ENCODE assay signal across 1 cellular context in genomic region chr20:31661625-31662371, GRCh38.
TF ChIP-seq lines count a peak whose summit lies in the region.

No MANE protein-coding gene starts in this region.

TF ChIP-seq in HepG2, 621 proteins besides CTCF, POLR2A, EP300 and RAD21 (continued from another document and continues in another):
- TF ChIP-seq AFF4 (CRISPR knock-in tag; IDR thresholded peaks at IDR 0.05) (peak; percentile 88), ZFP1 (CRISPR knock-in tag; IDR thresholded peaks at IDR 0.05) (peak; percentile 25; the same call in 1 of the 2 replicates), ZNF44 (CRISPR knock-in tag; IDR thresholded peaks at IDR 0.05) (no peak), BORCS8-MEF2B (CRISPR knock-in tag; IDR thresholded peaks at IDR 0.05) (peak; percentile 68; the same call in 1 of the 2 replicates), IRX3 (CRISPR knock-in tag; IDR thresholded peaks at IDR 0.05; ENCODE audit: borderline replicate concordance, low read depth) (peak; percentile 62; the same call in 1 of the 2 replicates), HBP1 (CRISPR knock-in tag; IDR thresholded peaks at IDR 0.05; ENCODE audit: low read depth) (no peak), JUNB (CRISPR knock-in tag; IDR thresholded peaks at IDR 0.05; ENCODE audit: borderline replicate concordance) (peak; percentile 67; the same call in 1 of the 2 replicates), MTERF4 (CRISPR knock-in tag; IDR thresholded peaks at IDR 0.05) (peak; percentile 44; the same call in 1 of the 2 replicates), NFIB (CRISPR knock-in tag; IDR thresholded peaks at IDR 0.05; ENCODE audit: borderline replicate concordance) (no peak), SMARCC2 (IDR thresholded peaks at IDR 0.05) (no peak), ZNF670 (CRISPR knock-in tag; IDR thresholded peaks at IDR 0.05; ENCODE audit: borderline replicate concordance) (peak; percentile 89; the same call in 1 of the 2 replicates), ZNF333 (CRISPR knock-in tag; IDR thresholded peaks at IDR 0.05; ENCODE audit: borderline replicate concordance) (0 out of 2 replicates have a peak, but pooled peaks have one; percentile 95), FOXK1 (CRISPR knock-in tag; IDR thresholded peaks at IDR 0.05; ENCODE audit: borderline replicate concordance, low read depth) (no peak), CEBPB (IDR thresholded peaks at IDR 0.05; ENCODE audit: borderline replicate concordance, low read depth, low read length) (no peak), SALL2 (CRISPR knock-in tag; IDR thresholded peaks at IDR 0.05) (peak; percentile 85), ZNF17 (CRISPR knock-in tag; IDR thresholded peaks at IDR 0.05) (no peak), ZNF101 (CRISPR knock-in tag; IDR thresholded peaks at IDR 0.05; ENCODE audit: borderline replicate concordance, low read depth) (no peak), ZNF543 (CRISPR knock-in tag; IDR thresholded peaks at IDR 0.05) (peak; percentile 96; the same call in 1 of the 2 replicates), ZNF574 (CRISPR knock-in tag; IDR thresholded peaks at IDR 0.05) (no peak), MAZ (IDR thresholded peaks at IDR 0.05; ENCODE audit: borderline replicate concordance, low read depth, low read length) (peak; percentile 94; the same call in 1 of the 2 replicates), MAZ (CRISPR knock-in tag; IDR thresholded peaks at IDR 0.05; ENCODE audit: low read depth) (peak; percentile 83), ZNF33B (CRISPR knock-in tag; IDR thresholded peaks at IDR 0.05) (peak; percentile 27; the same call in 1 of the 2 replicates), AKAP8 (CRISPR knock-in tag; IDR thresholded peaks at IDR 0.05) (peak; percentile 96), ZNF331 (CRISPR knock-in tag; IDR thresholded peaks at IDR 0.05) (peak; percentile 45; the same call in 1 of the 2 replicates), ZNF20 (CRISPR knock-in tag; IDR thresholded peaks at IDR 0.05) (0 out of 2 replicates have a peak, but pooled peaks have one; percentile 31), SYNCRIP (IDR thresholded peaks at IDR 0.05; ENCODE audit: insufficient read depth, low read depth, low read length) (no peak), ZNF10 (CRISPR knock-in tag; IDR thresholded peaks at IDR 0.05; ENCODE audit: borderline replicate concordance, low read depth) (no peak), ZNF75D (CRISPR knock-in tag; IDR thresholded peaks at IDR 0.05; ENCODE audit: borderline replicate concordance) (no peak), ZNF205 (CRISPR knock-in tag; IDR thresholded peaks at IDR 0.05) (peak; percentile 77), MXI1 (IDR thresholded peaks at IDR 0.05; ENCODE audit: borderline replicate concordance, low read depth, low read length) (peak; percentile 65; the same call in 1 of the 3 replicates), EEA1 (CRISPR knock-in tag; IDR thresholded peaks at IDR 0.05; ENCODE audit: borderline replicate concordance) (peak; percentile 86; the same call in 1 of the 2 replicates), ZNF773 (CRISPR knock-in tag; IDR thresholded peaks at IDR 0.05; ENCODE audit: borderline replicate concordance) (no peak), FIP1L1 (IDR thresholded peaks at IDR 0.05; ENCODE audit: borderline replicate concordance, insufficient read depth, low read depth, low read length) (no peak), ISX (CRISPR knock-in tag; conservative IDR thresholded peaks at IDR 0.05) (no peak), FOXO1 (CRISPR knock-in tag; IDR thresholded peaks at IDR 0.05) (peak; percentile 36; the same call in 1 of the 2 replicates), ELF3 (CRISPR knock-in tag; IDR thresholded peaks at IDR 0.05) (peak; percentile 60; the same call in 1 of the 2 replicates), SOX13 (IDR thresholded peaks at IDR 0.05) (no peak), SOX13 (CRISPR knock-in tag; conservative IDR thresholded peaks at IDR 0.05 in 1 of 2, IDR thresholded peaks at IDR 0.05 in 1 of 2) (peak; percentile 53 to 84), POLR2AphosphoS2 (IDR thresholded peaks at IDR 0.05; ENCODE audit: low read depth, low read length) (peak; percentile 83; the same call in 1 of the 2 replicates), DRAP1 (CRISPR knock-in tag; IDR thresholded peaks at IDR 0.05) (peak; percentile 72; the same call in 1 of the 2 replicates), RFXAP (CRISPR knock-in tag; IDR thresholded peaks at IDR 0.05; ENCODE audit: borderline replicate concordance) (0 out of 2 replicates have a peak, but pooled peaks have one; percentile 14), ZSCAN29 (CRISPR knock-in tag; conservative IDR thresholded peaks at IDR 0.05) (peak; percentile 82), THAP11 (CRISPR knock-in tag; IDR thresholded peaks at IDR 0.05) (peak; percentile 73), ZNF891 (CRISPR knock-in tag; IDR thresholded peaks at IDR 0.05) (peak; percentile 86)
- TF ChIP-seq, protein P1, sequence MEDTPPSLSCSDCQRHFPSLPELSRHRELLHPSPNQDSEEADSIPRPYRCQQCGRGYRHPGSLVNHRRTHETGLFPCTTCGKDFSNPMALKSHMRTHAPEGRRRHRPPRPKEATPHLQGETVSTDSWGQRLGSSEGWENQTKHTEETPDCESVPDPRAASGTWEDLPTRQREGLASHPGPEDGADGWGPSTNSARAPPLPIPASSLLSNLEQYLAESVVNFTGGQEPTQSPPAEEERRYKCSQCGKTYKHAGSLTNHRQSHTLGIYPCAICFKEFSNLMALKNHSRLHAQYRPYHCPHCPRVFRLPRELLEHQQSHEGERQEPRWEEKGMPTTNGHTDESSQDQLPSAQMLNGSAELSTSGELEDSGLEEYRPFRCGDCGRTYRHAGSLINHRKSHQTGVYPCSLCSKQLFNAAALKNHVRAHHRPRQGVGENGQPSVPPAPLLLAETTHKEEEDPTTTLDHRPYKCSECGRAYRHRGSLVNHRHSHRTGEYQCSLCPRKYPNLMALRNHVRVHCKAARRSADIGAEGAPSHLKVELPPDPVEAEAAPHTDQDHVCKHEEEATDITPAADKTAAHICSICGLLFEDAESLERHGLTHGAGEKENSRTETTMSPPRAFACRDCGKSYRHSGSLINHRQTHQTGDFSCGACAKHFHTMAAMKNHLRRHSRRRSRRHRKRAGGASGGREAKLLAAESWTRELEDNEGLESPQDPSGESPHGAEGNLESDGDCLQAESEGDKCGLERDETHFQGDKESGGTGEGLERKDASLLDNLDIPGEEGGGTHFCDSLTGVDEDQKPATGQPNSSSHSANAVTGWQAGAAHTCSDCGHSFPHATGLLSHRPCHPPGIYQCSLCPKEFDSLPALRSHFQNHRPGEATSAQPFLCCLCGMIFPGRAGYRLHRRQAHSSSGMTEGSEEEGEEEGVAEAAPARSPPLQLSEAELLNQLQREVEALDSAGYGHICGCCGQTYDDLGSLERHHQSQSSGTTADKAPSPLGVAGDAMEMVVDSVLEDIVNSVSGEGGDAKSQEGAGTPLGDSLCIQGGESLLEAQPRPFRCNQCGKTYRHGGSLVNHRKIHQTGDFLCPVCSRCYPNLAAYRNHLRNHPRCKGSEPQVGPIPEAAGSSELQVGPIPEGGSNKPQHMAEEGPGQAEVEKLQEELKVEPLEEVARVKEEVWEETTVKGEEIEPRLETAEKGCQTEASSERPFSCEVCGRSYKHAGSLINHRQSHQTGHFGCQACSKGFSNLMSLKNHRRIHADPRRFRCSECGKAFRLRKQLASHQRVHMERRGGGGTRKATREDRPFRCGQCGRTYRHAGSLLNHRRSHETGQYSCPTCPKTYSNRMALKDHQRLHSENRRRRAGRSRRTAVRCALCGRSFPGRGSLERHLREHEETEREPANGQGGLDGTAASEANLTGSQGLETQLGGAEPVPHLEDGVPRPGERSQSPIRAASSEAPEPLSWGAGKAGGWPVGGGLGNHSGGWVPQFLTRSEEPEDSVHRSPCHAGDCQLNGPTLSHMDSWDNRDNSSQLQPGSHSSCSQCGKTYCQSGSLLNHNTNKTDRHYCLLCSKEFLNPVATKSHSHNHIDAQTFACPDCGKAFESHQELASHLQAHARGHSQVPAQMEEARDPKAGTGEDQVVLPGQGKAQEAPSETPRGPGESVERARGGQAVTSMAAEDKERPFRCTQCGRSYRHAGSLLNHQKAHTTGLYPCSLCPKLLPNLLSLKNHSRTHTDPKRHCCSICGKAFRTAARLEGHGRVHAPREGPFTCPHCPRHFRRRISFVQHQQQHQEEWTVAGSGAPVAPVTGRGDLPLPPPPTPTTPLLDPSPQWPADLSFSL (CRISPR knock-in tag; IDR thresholded peaks at IDR 0.05) = no peak
- TF ChIP-seq, protein P2, sequence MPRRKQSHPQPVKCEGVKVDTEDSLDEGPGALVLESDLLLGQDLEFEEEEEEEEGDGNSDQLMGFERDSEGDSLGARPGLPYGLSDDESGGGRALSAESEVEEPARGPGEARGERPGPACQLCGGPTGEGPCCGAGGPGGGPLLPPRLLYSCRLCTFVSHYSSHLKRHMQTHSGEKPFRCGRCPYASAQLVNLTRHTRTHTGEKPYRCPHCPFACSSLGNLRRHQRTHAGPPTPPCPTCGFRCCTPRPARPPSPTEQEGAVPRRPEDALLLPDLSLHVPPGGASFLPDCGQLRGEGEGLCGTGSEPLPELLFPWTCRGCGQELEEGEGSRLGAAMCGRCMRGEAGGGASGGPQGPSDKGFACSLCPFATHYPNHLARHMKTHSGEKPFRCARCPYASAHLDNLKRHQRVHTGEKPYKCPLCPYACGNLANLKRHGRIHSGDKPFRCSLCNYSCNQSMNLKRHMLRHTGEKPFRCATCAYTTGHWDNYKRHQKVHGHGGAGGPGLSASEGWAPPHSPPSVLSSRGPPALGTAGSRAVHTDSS (CRISPR knock-in tag; conservative IDR thresholded peaks at IDR 0.05) = no peak
- TF ChIP-seq, protein P3, sequence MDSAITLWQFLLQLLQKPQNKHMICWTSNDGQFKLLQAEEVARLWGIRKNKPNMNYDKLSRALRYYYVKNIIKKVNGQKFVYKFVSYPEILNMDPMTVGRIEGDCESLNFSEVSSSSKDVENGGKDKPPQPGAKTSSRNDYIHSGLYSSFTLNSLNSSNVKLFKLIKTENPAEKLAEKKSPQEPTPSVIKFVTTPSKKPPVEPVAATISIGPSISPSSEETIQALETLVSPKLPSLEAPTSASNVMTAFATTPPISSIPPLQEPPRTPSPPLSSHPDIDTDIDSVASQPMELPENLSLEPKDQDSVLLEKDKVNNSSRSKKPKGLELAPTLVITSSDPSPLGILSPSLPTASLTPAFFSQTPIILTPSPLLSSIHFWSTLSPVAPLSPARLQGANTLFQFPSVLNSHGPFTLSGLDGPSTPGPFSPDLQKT (CRISPR knock-in tag; IDR thresholded peaks at IDR 0.05; ENCODE audit: borderline replicate concordance) = no peak
